In genomic region chr15:95017950-95018349, GRCh38 we compare ENCODE assay signal across 12 cellular contexts.
DNase-seq lines count a peak whose midpoint lies in the region; ATAC-seq and TF ChIP-seq lines count a peak whose summit lies in the region.
"Had no signal": no experiment of that assay in that cellular context is flagged by ENCODE, and none has a peak within 500 bp of the region (broad histone marks: within the 10 kb centered on the region; RNA-seq: fewer than 3 reads in every experiment).

No MANE protein-coding gene starts in this region.

- H3K4me2 ChIP-seq in mesendoderm (ENCODE audit: low read length) = no peak overlapping the region

- H3K4me3 ChIP-seq in epithelial cell of esophagus (ENCODE audit: low read length) (no peak overlapping the region), mesendoderm (ENCODE audit: low read length) (no peak overlapping the region), upper lobe of right lung (no peak overlapping the region)
- H3K4me3 ChIP-seq: Peyer's patch had no signal

- H3K27ac ChIP-seq in mesendoderm (ENCODE audit: low read depth, low read length) (no peak overlapping the region), upper lobe of right lung (peak overlapping the region; percentile 4)

- WGBS in mesendoderm (ENCODE audit: extremely low coverage, insufficient coverage, low lambda C conversion rate) = no CpG with 5 or more reads among the region's 4 CpGs

- ATAC-seq in upper lobe of right lung = no peak

- H2BK15ac ChIP-seq in mesendoderm (replicated peaks; ENCODE audit: low read depth) = no peak overlapping the region

- no peaks in the 10 kb centered on the region for H3K79me1 ChIP-seq in mesendoderm (ENCODE audit: low read length)

- H3K23ac ChIP-seq in mesendoderm (ENCODE audit: low read length) = no peak overlapping the region

- intact Hi-C loops in upper lobe of right lung (cut with DNase I) = no loop called here

- H4K8ac ChIP-seq in mesendoderm (ENCODE audit: low read depth, low read length) = no peak overlapping the region

- no peak overlapping the region for H2BK5ac ChIP-seq in mesendoderm (ENCODE audit: low read length)

- H3K79me2 ChIP-seq in mesendoderm (ENCODE audit: control insufficient read depth, insufficient read depth, low read length) = no peaks in the 10 kb centered on the region

- peak; percentile 39 for DNase-seq in NCI-H748 (lab: John Stamatoyannopoulos, UW; ENCODE audit: unreplicated experiment)
- DNase-seq in NCI-H748 treated with DMSO at 0.1 percent for 48 hours (lab: John Stamatoyannopoulos, UW) = no peak
- peak; percentile 39 for DNase-seq in epithelial cell of esophagus (ENCODE audit: low read depth)
- peak; percentile 90 for DNase-seq in mesendoderm
- no peak for DNase-seq in upper lobe of right lung
- DNase-seq in RKO (ENCODE audit: low spot score) = no peak
- no peak for DNase-seq in NCI-H2196 (lab: John Stamatoyannopoulos, UW; ENCODE audit: unreplicated experiment)
- no peak for DNase-seq in activated CD8-positive, alpha-beta memory T cell treated with anti-CD3 and anti-CD28 coated beads, Interleukin-2, amount 50 U/mL, for 48 hours
- DNase-seq: cerebellar nuclear complex, DND-41, foreskin fibroblast had no signal

- H3K27me3 ChIP-seq in mesendoderm (ENCODE audit: insufficient read depth, low read length, poor library complexity) = no peaks in the 10 kb centered on the region
- H3K27me3 ChIP-seq in upper lobe of right lung = no peaks in the 10 kb centered on the region
- H3K27me3 ChIP-seq: Peyer's patch had no signal

- peak overlapping the region; percentile 80 for H3K18ac ChIP-seq in mesendoderm (ENCODE audit: low read length)

- H3K56ac ChIP-seq in mesendoderm (ENCODE audit: low read length) = no peak overlapping the region

- no peak overlapping the region for H3K9ac ChIP-seq in mesendoderm (ENCODE audit: low read length)

- no peak overlapping the region for H2BK120ac ChIP-seq in mesendoderm (ENCODE audit: low read depth, low read length)

- H3K36me3 ChIP-seq in mesendoderm (ENCODE audit: control insufficient read depth, insufficient read depth, low read length) = no peaks in the 10 kb centered on the region
- no peaks in the 10 kb centered on the region for H3K36me3 ChIP-seq in upper lobe of right lung
- H3K36me3 ChIP-seq: Peyer's patch had no signal

- TF ChIP-seq CTCF in epithelial cell of esophagus (IDR thresholded peaks at IDR 0.05; ENCODE audit: insufficient read depth, low read depth, low read length, missing control alignments) (no peak), upper lobe of right lung (IDR thresholded peaks at IDR 0.05) (no peak)

- H3K9me3 ChIP-seq in upper lobe of right lung = no peaks in the 10 kb centered on the region
- H3K9me3 ChIP-seq: Peyer's patch had no signal

- no peak overlapping the region for H2AK5ac ChIP-seq in mesendoderm (ENCODE audit: low read length)

- H3K4ac ChIP-seq in mesendoderm (ENCODE audit: low read depth, low read length) = no peak overlapping the region

- H3K4me1 ChIP-seq in mesendoderm (ENCODE audit: control insufficient read depth, low read depth, low read length) (no peaks in the 10 kb centered on the region), upper lobe of right lung (peaks cover 13% of the 10 kb centered on the region)
- H3K4me1 ChIP-seq: Peyer's patch had no signal

- H4K5ac ChIP-seq in mesendoderm (ENCODE audit: low read length) = no peak overlapping the region

Comparison
In these comparisons a context has a peak if more than half of its experiments do, and no peak if none do; other contexts are left out.
1. DNase-seq: peak in NCI-H748 (single experiment), epithelial cell of esophagus (single experiment) and mesendoderm (single experiment); none in NCI-H748 treated with DMSO at 0.1 percent for 48 hours (single experiment), upper lobe of right lung (single experiment), RKO (single experiment), NCI-H2196 (single experiment) and activated CD8-positive, alpha-beta memory T cell treated with anti-CD3 and anti-CD28 coated beads, Interleukin-2, amount 50 U/mL, for 48 hours (single experiment).